ENCODE assay signal across 1 cellular context in genomic region chr2:85455552-85456090, GRCh38.
TF ChIP-seq lines count a peak whose summit lies in the region.

No MANE protein-coding gene starts in this region.

TF ChIP-seq in HepG2, 621 proteins besides CTCF, POLR2A, EP300 and RAD21 (continued from another document and continues in another):
- TF ChIP-seq ZNF232 (CRISPR knock-in tag; IDR thresholded peaks at IDR 0.05; ENCODE audit: borderline replicate concordance), result no peak
- TF ChIP-seq, protein P1, sequence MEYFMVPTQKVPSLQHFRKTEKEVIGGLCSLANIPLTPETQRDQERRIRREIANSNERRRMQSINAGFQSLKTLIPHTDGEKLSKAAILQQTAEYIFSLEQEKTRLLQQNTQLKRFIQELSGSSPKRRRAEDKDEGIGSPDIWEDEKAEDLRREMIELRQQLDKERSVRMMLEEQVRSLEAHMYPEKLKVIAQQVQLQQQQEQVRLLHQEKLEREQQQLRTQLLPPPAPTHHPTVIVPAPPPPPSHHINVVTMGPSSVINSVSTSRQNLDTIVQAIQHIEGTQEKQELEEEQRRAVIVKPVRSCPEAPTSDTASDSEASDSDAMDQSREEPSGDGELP (IDR thresholded peaks at IDR 0.05; ENCODE audit: borderline replicate concordance, low read depth), result peak; percentile 50; the same call in 1 of the 2 replicates
- TF ChIP-seq SMC3 (IDR thresholded peaks at IDR 0.05; ENCODE audit: low read length), result peak; percentile 25; the same call in 1 of the 2 replicates
- TF ChIP-seq, protein P2, sequence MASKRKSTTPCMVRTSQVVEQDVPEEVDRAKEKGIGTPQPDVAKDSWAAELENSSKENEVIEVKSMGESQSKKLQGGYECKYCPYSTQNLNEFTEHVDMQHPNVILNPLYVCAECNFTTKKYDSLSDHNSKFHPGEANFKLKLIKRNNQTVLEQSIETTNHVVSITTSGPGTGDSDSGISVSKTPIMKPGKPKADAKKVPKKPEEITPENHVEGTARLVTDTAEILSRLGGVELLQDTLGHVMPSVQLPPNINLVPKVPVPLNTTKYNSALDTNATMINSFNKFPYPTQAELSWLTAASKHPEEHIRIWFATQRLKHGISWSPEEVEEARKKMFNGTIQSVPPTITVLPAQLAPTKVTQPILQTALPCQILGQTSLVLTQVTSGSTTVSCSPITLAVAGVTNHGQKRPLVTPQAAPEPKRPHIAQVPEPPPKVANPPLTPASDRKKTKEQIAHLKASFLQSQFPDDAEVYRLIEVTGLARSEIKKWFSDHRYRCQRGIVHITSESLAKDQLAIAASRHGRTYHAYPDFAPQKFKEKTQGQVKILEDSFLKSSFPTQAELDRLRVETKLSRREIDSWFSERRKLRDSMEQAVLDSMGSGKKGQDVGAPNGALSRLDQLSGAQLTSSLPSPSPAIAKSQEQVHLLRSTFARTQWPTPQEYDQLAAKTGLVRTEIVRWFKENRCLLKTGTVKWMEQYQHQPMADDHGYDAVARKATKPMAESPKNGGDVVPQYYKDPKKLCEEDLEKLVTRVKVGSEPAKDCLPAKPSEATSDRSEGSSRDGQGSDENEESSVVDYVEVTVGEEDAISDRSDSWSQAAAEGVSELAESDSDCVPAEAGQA (IDR thresholded peaks at IDR 0.05; ENCODE audit: low read depth), result no peak
- TF ChIP-seq, protein P2 (CRISPR knock-in tag; IDR thresholded peaks at IDR 0.05; ENCODE audit: borderline replicate concordance), result no peak
- TF ChIP-seq RFX5 (IDR thresholded peaks at IDR 0.05; ENCODE audit: low read depth, low read length), result peak; percentile 47; the same call in 1 of the 2 replicates
- no peak for TF ChIP-seq ZNF337 (CRISPR knock-in tag; IDR thresholded peaks at IDR 0.05; ENCODE audit: borderline replicate concordance, low read depth)
- no peak for TF ChIP-seq MEIS2 (CRISPR knock-in tag; IDR thresholded peaks at IDR 0.05)
- peak; percentile 78; the same call in 1 of the 2 replicates for TF ChIP-seq ZNF281 (CRISPR knock-in tag; IDR thresholded peaks at IDR 0.05; ENCODE audit: borderline replicate concordance)
- TF ChIP-seq HNF4A (CRISPR knock-in tag; IDR thresholded peaks at IDR 0.05), result peak; percentile 80
- no peak for TF ChIP-seq HOXA9 (CRISPR knock-in tag; IDR thresholded peaks at IDR 0.05; ENCODE audit: borderline replicate concordance)
- TF ChIP-seq, protein P3, sequence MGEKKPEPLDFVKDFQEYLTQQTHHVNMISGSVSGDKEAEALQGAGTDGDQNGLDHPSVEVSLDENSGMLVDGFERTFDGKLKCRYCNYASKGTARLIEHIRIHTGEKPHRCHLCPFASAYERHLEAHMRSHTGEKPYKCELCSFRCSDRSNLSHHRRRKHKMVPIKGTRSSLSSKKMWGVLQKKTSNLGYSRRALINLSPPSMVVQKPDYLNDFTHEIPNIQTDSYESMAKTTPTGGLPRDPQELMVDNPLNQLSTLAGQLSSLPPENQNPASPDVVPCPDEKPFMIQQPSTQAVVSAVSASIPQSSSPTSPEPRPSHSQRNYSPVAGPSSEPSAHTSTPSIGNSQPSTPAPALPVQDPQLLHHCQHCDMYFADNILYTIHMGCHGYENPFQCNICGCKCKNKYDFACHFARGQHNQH (CRISPR knock-in tag; IDR thresholded peaks at IDR 0.05), result 0 out of 2 replicates have a peak, but pooled peaks have one; percentile 39
- TF ChIP-seq, protein P4, sequence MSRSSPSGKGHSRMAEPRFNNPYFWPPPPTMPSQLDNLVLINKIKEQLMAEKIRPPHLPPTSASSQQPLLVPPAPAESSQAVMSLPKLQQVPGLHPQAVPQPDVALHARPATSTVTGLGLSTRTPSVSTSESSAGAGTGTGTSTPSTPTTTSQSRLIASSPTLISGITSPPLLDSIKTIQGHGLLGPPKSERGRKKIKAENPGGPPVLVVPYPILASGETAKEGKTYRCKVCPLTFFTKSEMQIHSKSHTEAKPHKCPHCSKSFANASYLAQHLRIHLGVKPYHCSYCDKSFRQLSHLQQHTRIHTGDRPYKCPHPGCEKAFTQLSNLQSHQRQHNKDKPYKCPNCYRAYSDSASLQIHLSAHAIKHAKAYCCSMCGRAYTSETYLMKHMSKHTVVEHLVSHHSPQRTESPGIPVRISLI (CRISPR knock-in tag; IDR thresholded peaks at IDR 0.05; ENCODE audit: borderline replicate concordance), result no peak
- TF ChIP-seq THAP11 (CRISPR knock-in tag; IDR thresholded peaks at IDR 0.05), result 0 out of 2 replicates have a peak, but pooled peaks have one; percentile 28
- TF ChIP-seq, protein P5, sequence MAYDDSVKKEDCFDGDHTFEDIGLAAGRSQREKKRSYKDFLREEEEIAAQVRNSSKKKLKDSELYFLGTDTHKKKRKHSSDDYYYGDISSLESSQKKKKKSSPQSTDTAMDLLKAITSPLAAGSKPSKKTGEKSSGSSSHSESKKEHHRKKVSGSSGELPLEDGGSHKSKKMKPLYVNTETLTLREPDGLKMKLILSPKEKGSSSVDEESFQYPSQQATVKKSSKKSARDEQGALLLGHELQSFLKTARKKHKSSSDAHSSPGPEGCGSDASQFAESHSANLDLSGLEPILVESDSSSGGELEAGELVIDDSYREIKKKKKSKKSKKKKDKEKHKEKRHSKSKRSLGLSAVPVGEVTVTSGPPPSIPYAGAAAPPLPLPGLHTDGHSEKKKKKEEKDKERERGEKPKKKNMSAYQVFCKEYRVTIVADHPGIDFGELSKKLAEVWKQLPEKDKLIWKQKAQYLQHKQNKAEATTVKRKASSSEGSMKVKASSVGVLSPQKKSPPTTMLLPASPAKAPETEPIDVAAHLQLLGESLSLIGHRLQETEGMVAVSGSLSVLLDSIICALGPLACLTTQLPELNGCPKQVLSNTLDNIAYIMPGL (CRISPR knock-in tag; IDR thresholded peaks at IDR 0.05; ENCODE audit: borderline replicate concordance in 1 of 2, low read depth in 1 of 2), result 0 out of 4 replicates have a peak, but pooled peaks have one; percentile 26 to 47
- TF ChIP-seq, protein P6, sequence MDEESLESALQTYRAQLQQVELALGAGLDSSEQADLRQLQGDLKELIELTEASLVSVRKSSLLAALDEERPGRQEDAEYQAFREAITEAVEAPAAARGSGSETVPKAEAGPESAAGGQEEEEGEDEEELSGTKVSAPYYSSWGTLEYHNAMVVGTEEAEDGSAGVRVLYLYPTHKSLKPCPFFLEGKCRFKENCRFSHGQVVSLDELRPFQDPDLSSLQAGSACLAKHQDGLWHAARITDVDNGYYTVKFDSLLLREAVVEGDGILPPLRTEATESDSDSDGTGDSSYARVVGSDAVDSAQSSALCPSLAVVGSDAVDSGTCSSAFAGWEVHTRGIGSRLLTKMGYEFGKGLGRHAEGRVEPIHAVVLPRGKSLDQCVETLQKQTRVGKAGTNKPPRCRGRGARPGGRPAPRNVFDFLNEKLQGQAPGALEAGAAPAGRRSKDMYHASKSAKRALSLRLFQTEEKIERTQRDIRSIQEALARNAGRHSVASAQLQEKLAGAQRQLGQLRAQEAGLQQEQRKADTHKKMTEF (CRISPR knock-in tag; IDR thresholded peaks at IDR 0.05), result peak; percentile 34; the same call in 1 of the 2 replicates
- peak; percentile 57; the same call in 1 of the 2 replicates for TF ChIP-seq PPARG (CRISPR knock-in tag; conservative IDR thresholded peaks at IDR 0.05)
- TF ChIP-seq NR2F6 (IDR thresholded peaks at IDR 0.05), result peak; percentile 27; the same call in 1 of the 2 replicates
- peak; percentile 59 for TF ChIP-seq NR2F6 (CRISPR knock-in tag; IDR thresholded peaks at IDR 0.05)
- no peak for TF ChIP-seq ARHGAP35 (CRISPR knock-in tag; IDR thresholded peaks at IDR 0.05; ENCODE audit: borderline replicate concordance)
- TF ChIP-seq PATZ1 (CRISPR knock-in tag; IDR thresholded peaks at IDR 0.05), result peak; percentile 65; the same call in 1 of the 2 replicates
- peak; percentile 75 for TF ChIP-seq NFYB (CRISPR knock-in tag; IDR thresholded peaks at IDR 0.05)
- 0 out of 2 replicates have a peak, but pooled peaks have one; percentile 28 for TF ChIP-seq GABPB1 (CRISPR knock-in tag; IDR thresholded peaks at IDR 0.05)
- no peak for TF ChIP-seq IKZF1 (IDR thresholded peaks at IDR 0.05)
- no peak for TF ChIP-seq ZNF790 (CRISPR knock-in tag; IDR thresholded peaks at IDR 0.05; ENCODE audit: borderline replicate concordance)
- peak; percentile 89 for TF ChIP-seq ZEB1 (IDR thresholded peaks at IDR 0.05; ENCODE audit: insufficient replicate concordance, low read depth)
- TF ChIP-seq, protein P7, sequence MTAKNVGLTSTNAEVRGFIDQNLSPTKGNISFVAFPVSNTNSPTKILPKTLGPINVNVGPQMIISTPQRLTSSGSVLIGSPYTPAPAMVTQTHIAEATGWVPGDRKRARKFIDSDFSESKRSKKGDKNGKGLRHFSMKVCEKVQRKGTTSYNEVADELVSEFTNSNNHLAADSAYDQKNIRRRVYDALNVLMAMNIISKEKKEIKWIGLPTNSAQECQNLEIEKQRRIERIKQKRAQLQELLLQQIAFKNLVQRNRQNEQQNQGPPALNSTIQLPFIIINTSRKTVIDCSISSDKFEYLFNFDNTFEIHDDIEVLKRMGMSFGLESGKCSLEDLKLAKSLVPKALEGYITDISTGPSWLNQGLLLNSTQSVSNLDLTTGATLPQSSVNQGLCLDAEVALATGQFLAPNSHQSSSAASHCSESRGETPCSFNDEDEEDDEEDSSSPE (CRISPR knock-in tag; IDR thresholded peaks at IDR 0.05), result no peak
- no peak for TF ChIP-seq ZNF441 (CRISPR knock-in tag; IDR thresholded peaks at IDR 0.05; ENCODE audit: borderline replicate concordance)
- TF ChIP-seq ELF3 (CRISPR knock-in tag; IDR thresholded peaks at IDR 0.05), result peak; percentile 69; the same call in 1 of the 2 replicates
- 0 out of 2 replicates have a peak, but pooled peaks have one; percentile 23 for TF ChIP-seq ZNF501 (CRISPR knock-in tag; IDR thresholded peaks at IDR 0.05)
- TF ChIP-seq ZFY (CRISPR knock-in tag; IDR thresholded peaks at IDR 0.05), result no peak
- TF ChIP-seq CSRNP1 (CRISPR knock-in tag; IDR thresholded peaks at IDR 0.05), result no peak
- no peak for TF ChIP-seq DMAP1 (CRISPR knock-in tag; IDR thresholded peaks at IDR 0.05)
- TF ChIP-seq ZSCAN25 (CRISPR knock-in tag; IDR thresholded peaks at IDR 0.05), result peak; percentile 51; the same call in 1 of the 2 replicates
- TF ChIP-seq DBP (CRISPR knock-in tag; IDR thresholded peaks at IDR 0.05; ENCODE audit: not compliant biosample characterization), result no peak
- 0 out of 2 replicates have a peak, but pooled peaks have one; percentile 34 for TF ChIP-seq SAP130 (CRISPR knock-in tag; IDR thresholded peaks at IDR 0.05; ENCODE audit: low read depth)
